ENCODE assay signal across 1 cellular context in genomic region chr12:88416786-88417185, GRCh38.
TF ChIP-seq lines count a peak whose summit lies in the region.

No MANE protein-coding gene starts in this region.

TF ChIP-seq in IMR-90, 13 proteins besides CTCF, POLR2A, EP300 and RAD21:
- no peak for TF ChIP-seq RFX5 (IDR thresholded peaks at IDR 0.05; ENCODE audit: low read depth, low read length)
- TF ChIP-seq ELK1 (IDR thresholded peaks at IDR 0.05; ENCODE audit: borderline replicate concordance, low read depth, low read length): no peak
- no peak for TF ChIP-seq USF2 (IDR thresholded peaks at IDR 0.05; ENCODE audit: low read depth, low read length)
- no peak for TF ChIP-seq FOS (IDR thresholded peaks at IDR 0.05; ENCODE audit: low read depth, low read length)
